22 cellular contexts compared by ENCODE assay signal in the genomic region with DNA sequence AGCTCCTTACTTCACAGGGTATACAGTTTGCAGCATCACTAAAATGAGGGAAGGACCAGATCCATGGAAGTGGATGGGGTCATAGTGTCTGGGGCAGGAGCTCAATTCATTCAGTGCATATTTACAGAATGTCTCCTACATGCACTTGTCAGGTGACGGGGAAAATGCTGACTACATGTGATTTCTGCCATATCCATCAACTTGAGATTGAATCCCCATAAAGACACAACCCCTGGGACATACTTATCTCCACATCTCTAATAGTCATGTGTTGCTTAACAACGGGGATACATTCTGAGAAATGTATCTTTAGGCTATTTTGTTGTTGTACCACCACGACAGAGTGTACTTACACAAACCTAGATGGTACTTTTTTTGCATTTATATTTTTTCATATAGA.
"Had no signal": no experiment of that assay in that cellular context is flagged by ENCODE, and none has a peak within 500 bp of the region (broad histone marks: within the 10 kb centered on the region; RNA-seq: fewer than 3 reads in every experiment).

No MANE protein-coding gene starts in this region.

- H3K36me3 ChIP-seq: colonic mucosa, neutrophil had no signal

- H3K9me3 ChIP-seq: colonic mucosa, esophagus squamous epithelium, gastroesophageal sphincter, neutrophil, psoas muscle, testis, tibial nerve had no signal

- ATAC-seq: gastroesophageal sphincter; left cardiac atrium; left ventricle myocardium superior; naive thymus-derived CD4-positive, alpha-beta T cell; psoas muscle; sciatic nerve; stimulated activated naive B cell treated with anti-CD40 and anti-IgM and Interleukin-4, amounts not matched to agents 10 μg/mL and 1 μg/mL and 100 μg/mL, for 72 hours; stimulated activated naive CD8-positive, alpha-beta T cell treated with anti-CD3 and anti-CD28 coated beads, Interleukin-15, amount 100 ng/mL, for 72 hours had no signal

- H3K27me3 Mint-ChIP-seq: naive thymus-derived CD4-positive, alpha-beta T cell; stimulated activated naive B cell treated with anti-CD40 and anti-IgM and Interleukin-4, amounts not matched to agents 10 μg/mL and 1 μg/mL and 100 μg/mL, for 72 hours; stimulated activated naive CD8-positive, alpha-beta T cell treated with anti-CD3 and anti-CD28 coated beads, Interleukin-15, amount 100 ng/mL, for 72 hours had no signal

- H3K4me3 Mint-ChIP-seq: naive thymus-derived CD4-positive, alpha-beta T cell; nephron progenitor cell; stimulated activated naive B cell treated with anti-CD40 and anti-IgM and Interleukin-4, amounts not matched to agents 10 μg/mL and 1 μg/mL and 100 μg/mL, for 72 hours; stimulated activated naive CD8-positive, alpha-beta T cell treated with anti-CD3 and anti-CD28 coated beads, Interleukin-15, amount 100 ng/mL, for 72 hours had no signal

- H3K4me1 ChIP-seq: colonic mucosa, testis had no signal

- DNase-seq: colonic mucosa; dermis blood vessel endothelial cell; esophagus squamous epithelium; foreskin fibroblast; glutamatergic neuron; kidney; left cardiac atrium; left ventricle myocardium superior; naive thymus-derived CD4-positive, alpha-beta T cell; nephron progenitor cell; psoas muscle; retina; stimulated activated CD4-positive, alpha-beta T cell treated with anti-CD3 and anti-CD28 coated beads, Interleukin-2, amount 100 ng/mL, for 24 hours; stimulated activated CD4-positive, alpha-beta T cell treated with anti-CD3 and anti-CD28 coated beads, Interleukin-4, amount 100 ng/mL, for 4 hours; stimulated activated naive B cell treated with anti-CD40 and anti-IgM and Interleukin-4, amounts not matched to agents 10 μg/mL and 1 μg/mL and 100 μg/mL, for 72 hours; stimulated activated naive CD8-positive, alpha-beta T cell treated with anti-CD3 and anti-CD28 coated beads, Interleukin-15, amount 100 ng/mL, for 72 hours; testis had no signal

- FAIRE-seq: kidney had no signal

- H3K27ac ChIP-seq: colonic mucosa, esophagus squamous epithelium, gastroesophageal sphincter, neutrophil, psoas muscle, testis, tibial nerve had no signal

- H3K9me3 Mint-ChIP-seq: naive thymus-derived CD4-positive, alpha-beta T cell; nephron progenitor cell; stimulated activated naive B cell treated with anti-CD40 and anti-IgM and Interleukin-4, amounts not matched to agents 10 μg/mL and 1 μg/mL and 100 μg/mL, for 72 hours; stimulated activated naive CD8-positive, alpha-beta T cell treated with anti-CD3 and anti-CD28 coated beads, Interleukin-15, amount 100 ng/mL, for 72 hours had no signal

- H3K27me3 ChIP-seq: colonic mucosa, esophagus squamous epithelium, gastroesophageal sphincter, neutrophil, testis, tibial nerve had no signal

- H3K27ac Mint-ChIP-seq: nephron progenitor cell; stimulated activated naive B cell treated with anti-CD40 and anti-IgM and Interleukin-4, amounts not matched to agents 10 μg/mL and 1 μg/mL and 100 μg/mL, for 72 hours had no signal

- H3K4me3 ChIP-seq: colonic mucosa, esophagus squamous epithelium, gastroesophageal sphincter, lung, psoas muscle, testis, tibial nerve had no signal
